Comparison of ENCODE assay signal across 34 cellular contexts in the genomic region with DNA sequence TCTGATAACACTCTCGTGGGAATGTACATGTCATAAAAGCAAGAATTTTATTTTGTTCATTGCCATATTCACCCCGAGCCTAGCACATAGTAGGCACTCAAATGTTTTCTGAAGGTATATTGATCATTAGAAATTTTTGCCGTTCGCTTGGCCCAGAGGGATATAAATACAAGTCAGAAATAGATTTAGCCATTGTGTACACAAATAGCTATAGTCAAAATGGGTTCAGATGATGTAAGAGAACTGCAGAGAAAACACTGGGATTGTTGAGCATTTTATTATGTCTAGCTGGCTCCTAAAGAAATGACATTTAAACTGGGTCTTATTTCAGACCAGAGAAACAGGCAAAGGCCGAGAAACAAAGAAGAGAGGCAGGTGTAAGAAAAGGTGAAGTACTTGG. TPM values are rescaled to one million over a fixed set of nuclear protein-coding genes. Genes with fewer than 3 reads are reported as not detected.
DNase-seq lines count a peak whose midpoint lies in the region; ATAC-seq and TF ChIP-seq lines count a peak whose summit lies in the region.
"Had no signal": no experiment of that assay in that cellular context is flagged by ENCODE, and none has a peak within 500 bp of the region (broad histone marks: within the 10 kb centered on the region; RNA-seq: fewer than 3 reads in every experiment).

No MANE protein-coding gene starts in this region.

- H3K27ac Mint-ChIP-seq in activated CD8-positive, alpha-beta memory T cell treated with anti-CD3 and anti-CD28 coated beads, Interleukin-2, amount 10 ng/mL, durations not matched to agents 7 days and 5 days, result peak overlapping the region; percentile 8
- H3K27ac Mint-ChIP-seq in CD4-positive, alpha-beta memory T cell, result peak overlapping the region; percentile 61 to 97 (median 81)
- peak overlapping the region; percentile 19 for H3K27ac Mint-ChIP-seq in activated B cell treated with CpG ODN at 0.5 μM for 24 hours
- H3K27ac Mint-ChIP-seq in naive thymus-derived CD4-positive, alpha-beta T cell, result peak overlapping the region; percentile 83 to 95 (median 90)

- H3K36me3 Mint-ChIP-seq in activated CD8-positive, alpha-beta memory T cell treated with anti-CD3 and anti-CD28 coated beads, Interleukin-2, amount 10 ng/mL, durations not matched to agents 7 days and 5 days, result peaks cover 5% of the 10 kb centered on the region
- H3K36me3 Mint-ChIP-seq in CD4-positive, alpha-beta memory T cell, result peaks cover 9 to 13% of the 10 kb centered on the region in 2 donors
- peaks cover 12% of the 10 kb centered on the region for H3K36me3 Mint-ChIP-seq in activated B cell treated with CpG ODN at 0.5 μM for 24 hours (ENCODE audit: low read depth)
- peaks cover 5 to 8% (median 6%) of the 10 kb centered on the region in 5 donors for H3K36me3 Mint-ChIP-seq in naive thymus-derived CD4-positive, alpha-beta T cell

- H3K27ac ChIP-seq in CD4-positive, alpha-beta memory T cell (ENCODE audit: low read depth, low read length), result no peak overlapping the region
- peak overlapping the region; percentile 68 for H3K27ac ChIP-seq in naive thymus-derived CD4-positive, alpha-beta T cell (ENCODE audit: low read depth, low read length)
- H3K27ac ChIP-seq: A549, body of pancreas, esophagus muscularis mucosa, Peyer's patch, stomach, thyroid gland, vagina had no signal

- POLR2A ChIA-PET in CD4-positive, alpha-beta memory T cell (lab: Charles Lee; ENCODE audit: partially characterized antibody), result interaction anchor here (1.0 to 3.3 kb wide), 3 partner anchors 16 to 160 kb away, joined by 3 to 22 read pairs (median 3); a partner anchor contains a TSS
- POLR2A ChIA-PET in activated B cell treated with CpG ODN at 0.5 μM for 24 hours (lab: Charles Lee), result no interaction called here
- POLR2A ChIA-PET in naive thymus-derived CD4-positive, alpha-beta T cell (lab: Charles Lee), result interaction anchor here (1.0 to 6.5 kb wide), 7 partner anchors 10 to 61 kb away, joined by 3 to 49 read pairs (median 5); a partner anchor contains a TSS

- no peaks in the 10 kb centered on the region for H3K27me3 ChIP-seq in CD4-positive, alpha-beta memory T cell (ENCODE audit: insufficient read depth, low read length)
- no peaks in the 10 kb centered on the region for H3K27me3 ChIP-seq in naive thymus-derived CD4-positive, alpha-beta T cell (ENCODE audit: control insufficient read depth in 2 of 2, insufficient read depth in 2 of 2, low read length in 2 of 2)
- H3K27me3 ChIP-seq: body of pancreas, esophagus muscularis mucosa, Peyer's patch, stomach, thyroid gland, vagina had no signal

- H3K9me3 Mint-ChIP-seq in activated CD8-positive, alpha-beta memory T cell treated with anti-CD3 and anti-CD28 coated beads, Interleukin-2, amount 10 ng/mL, durations not matched to agents 7 days and 5 days (ENCODE audit: low read depth), result no peaks in the 10 kb centered on the region
- peaks cover 0 to 1% (median 0%) of the 10 kb centered on the region in 8 donors for H3K9me3 Mint-ChIP-seq in CD4-positive, alpha-beta memory T cell
- no peaks in the 10 kb centered on the region for H3K9me3 Mint-ChIP-seq in activated B cell treated with CpG ODN at 0.5 μM for 24 hours
- no peaks in the 10 kb centered on the region for H3K9me3 Mint-ChIP-seq in naive thymus-derived CD4-positive, alpha-beta T cell
- H3K9me3 Mint-ChIP-seq: activated T-helper 2 cell treated with anti-CD3 and anti-CD28 coated beads, Interferon-gamma antibody, Interleukin-2, Interleukin-4, amounts not matched to agents 10 μg/mL and 5 μg/mL and 100 μg/mL, durations not matched to agents 14 hours and 24 hours and 36 hours had no signal

- DNase-seq in activated CD8-positive, alpha-beta memory T cell treated with anti-CD3 and anti-CD28 coated beads, Interleukin-2, amount 10 ng/mL, durations not matched to agents 7 days and 5 days, result no peak
- no peak for DNase-seq in activated CD8-positive, alpha-beta memory T cell treated with anti-CD3 and anti-CD28 coated beads, Interleukin-2, amount 50 U/mL, for 4 hours
- DNase-seq in CD4-positive, alpha-beta memory T cell, result no peak
- DNase-seq in activated B cell treated with CpG ODN at 0.5 μM for 24 hours (no peak), HK-2 (ENCODE audit: unreplicated experiment) (no peak), kidney glomerular epithelial cell (lab: John Stamatoyannopoulos, UW) (no peak), LoVo (ENCODE audit: low spot score) (no peak)
- no peak for DNase-seq in naive thymus-derived CD4-positive, alpha-beta T cell
- DNase-seq: activated CD4-positive, alpha-beta T cell treated with anti-CD3 and anti-CD28 coated beads for 1 hour; body of pancreas; foreskin fibroblast; head of caudate nucleus; islet precursor cell; Karpas-422; left ventricle myocardium superior; mesendoderm; MV-4-11; NCI-H1694; NCI-H446 treated with DMSO at 0.1 percent for 48 hours; NCI-H774; Peyer's patch; posterior cingulate gyrus; right cardiac atrium; SHP77; stimulated activated CD4-positive, alpha-beta T cell treated with anti-CD3 and anti-CD28 coated beads, Interleukin-1b, Interleukin-23, amount 100 ng/mL, for 48 hours; stomach; T-helper 2 cell; thyroid gland had no signal

- peaks cover 34% of the 10 kb centered on the region for H3K4me1 Mint-ChIP-seq in activated CD8-positive, alpha-beta memory T cell treated with anti-CD3 and anti-CD28 coated beads, Interleukin-2, amount 10 ng/mL, durations not matched to agents 7 days and 5 days
- H3K4me1 Mint-ChIP-seq in CD4-positive, alpha-beta memory T cell, result peaks cover 28 to 49% (median 32%) of the 10 kb centered on the region in 4 donors
- H3K4me1 Mint-ChIP-seq in activated B cell treated with CpG ODN at 0.5 μM for 24 hours, result peaks cover 18% of the 10 kb centered on the region
- H3K4me1 Mint-ChIP-seq in naive thymus-derived CD4-positive, alpha-beta T cell, result peaks cover 23 to 75% (median 53%) of the 10 kb centered on the region in 7 donors

- H3K4me3 Mint-ChIP-seq in activated CD8-positive, alpha-beta memory T cell treated with anti-CD3 and anti-CD28 coated beads, Interleukin-2, amount 10 ng/mL, durations not matched to agents 7 days and 5 days, result no peak overlapping the region
- H3K4me3 Mint-ChIP-seq in CD4-positive, alpha-beta memory T cell, result peak overlapping the region in 6 of 8 donors; percentile 27 to 87 (median 70)
- H3K4me3 Mint-ChIP-seq in activated B cell treated with CpG ODN at 0.5 μM for 24 hours, result no peak overlapping the region
- peak overlapping the region in 9 of 10 donors; percentile 21 to 85 (median 81) for H3K4me3 Mint-ChIP-seq in naive thymus-derived CD4-positive, alpha-beta T cell

- TF ChIP-seq CTCF in activated B cell treated with CpG ODN at 0.5 μM for 24 hours (IDR thresholded peaks at IDR 0.05), result no peak

- peaks cover 53% of the 10 kb centered on the region for H3K4me1 ChIP-seq in CD4-positive, alpha-beta memory T cell (ENCODE audit: insufficient read depth, low read length)
- peaks cover 22 to 60% of the 10 kb centered on the region in 2 donors for H3K4me1 ChIP-seq in naive thymus-derived CD4-positive, alpha-beta T cell (ENCODE audit: control insufficient read depth in 2 of 2, insufficient read depth in 2 of 2, low read length in 2 of 2)
- H3K4me1 ChIP-seq: HAP-1 had no signal

- intact Hi-C loops in CD4-positive, alpha-beta memory T cell (cut with micrococcal nuclease), result no loop called here
- intact Hi-C loops in activated B cell treated with CpG ODN at 0.5 μM for 24 hours (cut with micrococcal nuclease), result no loop called here
- intact Hi-C loops in naive thymus-derived CD4-positive, alpha-beta T cell (cut with micrococcal nuclease), result no loop called here

- CTCF ChIA-PET in activated CD8-positive, alpha-beta memory T cell treated with anti-CD3 and anti-CD28 coated beads, Interleukin-2, amount 10 ng/mL, durations not matched to agents 7 days and 5 days (lab: Charles Lee), result interaction anchor here (0.9 to 3.3 kb wide), 5 partner anchors 9 to 62 kb away, joined by 3 to 17 read pairs (median 3); a partner anchor contains a TSS
- CTCF ChIA-PET in CD4-positive, alpha-beta memory T cell (lab: Charles Lee; ENCODE audit: partially characterized antibody), result interaction anchor here (1.1 to 1.3 kb wide), 2 partner anchors 17 to 62 kb away, joined by 4 to 5 read pairs; a partner anchor contains a TSS
- CTCF ChIA-PET in activated B cell treated with CpG ODN at 0.5 μM for 24 hours (lab: Charles Lee), result no interaction called here
- CTCF ChIA-PET in naive thymus-derived CD4-positive, alpha-beta T cell (lab: Charles Lee), result interaction anchor here (0.7 to 2.2 kb wide), 6 partner anchors 10 to 62 kb away, joined by 3 to 15 read pairs (median 5); a partner anchor contains a TSS

- no peaks in the 10 kb centered on the region for H3K9me3 ChIP-seq in CD4-positive, alpha-beta memory T cell (ENCODE audit: control insufficient read depth in 1 of 2, low read length in 2 of 2)
- no peaks in the 10 kb centered on the region for H3K9me3 ChIP-seq in naive thymus-derived CD4-positive, alpha-beta T cell (ENCODE audit: control insufficient read depth in 2 of 3, low read length in 3 of 3)
- H3K9me3 ChIP-seq: A549, body of pancreas, esophagus muscularis mucosa, HAP-1, Peyer's patch, stomach, thyroid gland, vagina had no signal

- H3K4me3 ChIP-seq in CD4-positive, alpha-beta memory T cell (ENCODE audit: low read length in 2 of 2), result no peak overlapping the region
- no peak overlapping the region for H3K4me3 ChIP-seq in naive thymus-derived CD4-positive, alpha-beta T cell (ENCODE audit: low read length)
- H3K4me3 ChIP-seq: A549, body of pancreas, esophagus muscularis mucosa, GM12878, HAP-1, Peyer's patch, stomach, thyroid gland, vagina had no signal

- no peaks in the 10 kb centered on the region for H3K36me3 ChIP-seq in CD4-positive, alpha-beta memory T cell (ENCODE audit: insufficient read depth, low read length)
- peaks cover 0 to 6% (median 0%) of the 10 kb centered on the region in 3 experiments for H3K36me3 ChIP-seq in naive thymus-derived CD4-positive, alpha-beta T cell (ENCODE audit: control insufficient read depth in 2 of 3, insufficient read depth in 3 of 3, low read length in 3 of 3)
- H3K36me3 ChIP-seq: HAP-1, vagina had no signal

- H3K27me3 Mint-ChIP-seq in activated CD8-positive, alpha-beta memory T cell treated with anti-CD3 and anti-CD28 coated beads, Interleukin-2, amount 10 ng/mL, durations not matched to agents 7 days and 5 days, result no peaks in the 10 kb centered on the region
- no peaks in the 10 kb centered on the region for H3K27me3 Mint-ChIP-seq in CD4-positive, alpha-beta memory T cell
- no peaks in the 10 kb centered on the region for H3K27me3 Mint-ChIP-seq in activated B cell treated with CpG ODN at 0.5 μM for 24 hours
- H3K27me3 Mint-ChIP-seq in naive thymus-derived CD4-positive, alpha-beta T cell, result no peaks in the 10 kb centered on the region

- ATAC-seq in activated CD8-positive, alpha-beta memory T cell treated with anti-CD3 and anti-CD28 coated beads, Interleukin-2, amount 10 ng/mL, durations not matched to agents 7 days and 5 days, result no peak
- no peak for ATAC-seq in activated B cell treated with CpG ODN at 0.5 μM for 24 hours (ENCODE audit: low read depth)
- ATAC-seq in naive thymus-derived CD4-positive, alpha-beta T cell, result no peak
- ATAC-seq: A549, body of pancreas, GM12878, left ventricle myocardium superior, right cardiac atrium had no signal

RNA-seq across cellular contexts. Expression of a gene that starts 49.3 kb away (rescaled TPM):
- 1 to 10 TPM; 2.5 to 3.9 TPM for total RNA-seq in activated CD8-positive, alpha-beta memory T cell treated with anti-CD3 and anti-CD28 coated beads, Interleukin-2, amount 10 ng/mL, durations not matched to agents 7 days and 5 days
- total RNA-seq in CD4-positive, alpha-beta memory T cell, result under 1 TPM; 0.26 to 0.28 TPM
- under 1 TPM; 0.40 to 0.82 TPM for polyA plus RNA-seq in CD4-positive, alpha-beta memory T cell
- 0.15 and 0.20 TPM in 2 replicates for total RNA-seq in activated B cell treated with CpG ODN at 0.5 μM for 24 hours
- 1 to 10 TPM in 2 of 5 experiments, under 1 TPM in 3; 0.08 to 5.1 (median 0.73) TPM for total RNA-seq in naive thymus-derived CD4-positive, alpha-beta T cell
- under 1 TPM in 1 of 2 donors, not detected in 1; 0.26 TPM for polyA plus RNA-seq in naive thymus-derived CD4-positive, alpha-beta T cell

Comparison
In these comparisons a context has a peak if more than half of its experiments do, and no peak if none do; other contexts are left out.
1. H3K27ac Mint-ChIP-seq: peak in every context shown above with its lines; median percentile 90 in naive thymus-derived CD4-positive, alpha-beta T cell; 81 in CD4-positive, alpha-beta memory T cell; 19 in activated B cell treated with CpG ODN at 0.5 μM for 24 hours; 8 in activated CD8-positive, alpha-beta memory T cell treated with anti-CD3 and anti-CD28 coated beads, Interleukin-2, amount 10 ng/mL, durations not matched to agents 7 days and 5 days.
2. H3K4me3 Mint-ChIP-seq: peak in CD4-positive, alpha-beta memory T cell (6 of 8) and naive thymus-derived CD4-positive, alpha-beta T cell (9 of 10); none in activated CD8-positive, alpha-beta memory T cell treated with anti-CD3 and anti-CD28 coated beads, Interleukin-2, amount 10 ng/mL, durations not matched to agents 7 days and 5 days (single experiment) and activated B cell treated with CpG ODN at 0.5 μM for 24 hours (single experiment).